8 cellular contexts compared by ENCODE assay signal in genomic region chr2:238203104-238203972, GRCh38. TPM values are rescaled to one million over a fixed set of nuclear protein-coding genes. Genes with fewer than 3 reads are reported as not detected.
DNase-seq lines count a peak whose midpoint lies in the region; ATAC-seq and TF ChIP-seq lines count a peak whose summit lies in the region.

Gene ILKAP, minus strand, starts transcription at chr2:238203695. Its CDS starts 142 bp downstream, at chr2:238203553.

- peak; percentile 87 for DNase-seq in ACHN
- DNase-seq in NCI-H2196 (lab: John Stamatoyannopoulos, UW; ENCODE audit: unreplicated experiment): peak; percentile 92
- DNase-seq in WERI-Rb-1: peak; percentile 87
- DNase-seq in breast epithelium (ENCODE audit: low spot score in 2 of 2): peak; percentile 83 to 88
- peak; percentile 100 for DNase-seq in iPS-NIHi11 (ENCODE audit: low spot score)
- peak; percentile 60 for DNase-seq in smooth muscle cell (lab: John Stamatoyannopoulos, UW; ENCODE audit: unreplicated experiment)

- ATAC-seq in GM18868 (IDR thresholded peaks at IDR 0.05; ENCODE audit: unreplicated experiment): peak; percentile 94
- peak; percentile 92 for ATAC-seq in HG03097 (IDR thresholded peaks at IDR 0.05; ENCODE audit: low FRiP score, unreplicated experiment)

- H3K27ac ChIP-seq in WERI-Rb-1 (peak within 1 kb of the TSS; percentile 90), breast epithelium (peak within 1 kb of the TSS; percentile 93 to 96), smooth muscle cell (ENCODE audit: low read depth) (peak within 1 kb of the TSS; percentile 30)

- peaks cover 45% of the 10 kb centered on the region for H4K20me1 ChIP-seq in smooth muscle cell (ENCODE audit: low read depth)

- no peaks in the 10 kb centered on the region for H3F3A ChIP-seq in smooth muscle cell (ENCODE audit: low read depth)

- peaks cover 0 to 18% of the 10 kb centered on the region in 2 donors for H3K4me1 ChIP-seq in breast epithelium
- H3K4me1 ChIP-seq in smooth muscle cell (ENCODE audit: low read depth): peaks cover 7% of the 10 kb centered on the region

- H3K36me3 ChIP-seq in WERI-Rb-1 (peaks cover 14% of the 10 kb centered on the region), breast epithelium (no peaks in the 10 kb centered on the region), smooth muscle cell (ENCODE audit: low read depth) (no peaks in the 10 kb centered on the region)

- H3K4me2 ChIP-seq in smooth muscle cell: peak within 1 kb of the TSS; percentile 92

- peaks cover 10% of the 10 kb centered on the region for H3K9me3 ChIP-seq in WERI-Rb-1 (ENCODE audit: severe bottlenecking)
- H3K9me3 ChIP-seq in breast epithelium: no peaks in the 10 kb centered on the region
- no peaks in the 10 kb centered on the region for H3K9me3 ChIP-seq in smooth muscle cell (replicated peaks; ENCODE audit: low read depth)

- peak within 1 kb of the TSS; percentile 87 for H2AFZ ChIP-seq in smooth muscle cell (ENCODE audit: low read depth)

- TF ChIP-seq CTCF in WERI-Rb-1 (IDR thresholded peaks at IDR 0.05; ENCODE audit: low read depth, low read length) (no peak), breast epithelium (IDR thresholded peaks at IDR 0.05) (no peak), smooth muscle cell (IDR thresholded peaks at IDR 0.05; ENCODE audit: borderline replicate concordance, insufficient read depth, poor library complexity, severe bottlenecking) (no peak)

- peak within 1 kb of the TSS; percentile 76 for H3K4me3 ChIP-seq in WERI-Rb-1 (ENCODE audit: low read depth, low read length)
- peak within 1 kb of the TSS; percentile 60 to 99 (median 85) for H3K4me3 ChIP-seq in breast epithelium
- H3K4me3 ChIP-seq in smooth muscle cell: peak within 1 kb of the TSS; percentile 86

- peak within 1 kb of the TSS; percentile 78 for H3K9ac ChIP-seq in smooth muscle cell (ENCODE audit: low read depth)

- no peak for TF ChIP-seq POLR2A in breast epithelium (IDR thresholded peaks at IDR 0.05)

- under 1% methylated on average over 79 of the region's 123 CpGs for WGBS in smooth muscle cell (ENCODE audit: low lambda C conversion rate)

- H3K27me3 ChIP-seq in WERI-Rb-1 (ENCODE audit: insufficient read depth, low read depth, severe bottlenecking) (no peaks in the 10 kb centered on the region), breast epithelium (no peaks in the 10 kb centered on the region), smooth muscle cell (ENCODE audit: low read depth) (peaks cover 2% of the 10 kb centered on the region)

- in situ Hi-C loops in ACHN (cut with HindIII; ENCODE audit: low pct_ligation_motif_present, low pct_unique_long_range_greater_than_20kb, low sequenced_read_pairs): no loop called here

- intact Hi-C loops in breast epithelium (cut with DNase I; ENCODE audit: low total_unique reads): no loop called here

- peaks cover 47% of the 10 kb centered on the region for H3K79me2 ChIP-seq in smooth muscle cell (ENCODE audit: low read depth)

RNA-seq across cellular contexts. Expression of gene ILKAP, which starts in this region (rescaled TPM):
- total RNA-seq in breast epithelium (10 to 100 TPM; 31.4 to 43.9 (median 38.3) TPM), smooth muscle cell (11.0 and 12.0 TPM in 2 replicates)
- 21.9 and 23.3 TPM in 2 replicates for polyA plus RNA-seq in smooth muscle cell

Comparison
In these comparisons a context has a peak if more than half of its experiments do, and no peak if none do; other contexts are left out.
1. Peak in every context shown above with its lines: DNase-seq, ATAC-seq, H3K4me3 ChIP-seq and H3K27ac ChIP-seq.
2. H3K27ac ChIP-seq: peak in every context shown above with its lines; median percentile 94 in breast epithelium; 90 in WERI-Rb-1; 30 in smooth muscle cell.